In the genomic region with DNA sequence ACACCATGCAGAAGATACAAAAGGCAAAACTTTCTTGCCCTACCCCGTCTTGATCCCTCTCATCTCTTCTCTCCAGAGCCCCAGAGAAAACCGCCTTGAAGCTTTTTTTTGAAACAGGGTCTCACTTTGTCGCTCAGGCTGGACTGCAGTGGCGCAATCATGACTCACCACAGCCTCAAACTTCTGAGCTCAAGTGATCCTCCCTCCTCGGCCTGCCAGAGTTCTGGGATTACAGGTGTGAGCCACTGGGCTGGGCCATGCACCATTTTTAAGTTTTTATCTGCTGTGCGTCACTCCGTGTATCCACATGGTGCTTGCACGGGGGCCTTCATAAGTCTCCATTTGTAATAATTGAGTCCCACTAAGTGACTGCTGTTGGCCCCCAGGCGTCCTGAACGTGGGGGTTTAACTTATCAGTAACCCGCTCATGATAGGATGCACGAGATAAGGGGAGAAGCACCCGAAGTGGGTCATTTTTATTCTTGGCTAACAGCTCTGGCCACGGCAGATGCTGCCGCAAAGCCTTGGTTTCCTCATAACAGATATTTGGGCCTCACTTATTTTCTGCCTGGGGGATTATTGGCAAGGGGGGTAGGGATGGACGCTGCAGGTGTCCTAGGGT, we compare ENCODE assay signal across 1 cellular context.
TF ChIP-seq lines count a peak whose summit lies in the region.

No MANE protein-coding gene starts in this region.

TF ChIP-seq in HepG2, 621 proteins besides CTCF, POLR2A, EP300 and RAD21 (continued from another document):
- TF ChIP-seq, protein P1, sequence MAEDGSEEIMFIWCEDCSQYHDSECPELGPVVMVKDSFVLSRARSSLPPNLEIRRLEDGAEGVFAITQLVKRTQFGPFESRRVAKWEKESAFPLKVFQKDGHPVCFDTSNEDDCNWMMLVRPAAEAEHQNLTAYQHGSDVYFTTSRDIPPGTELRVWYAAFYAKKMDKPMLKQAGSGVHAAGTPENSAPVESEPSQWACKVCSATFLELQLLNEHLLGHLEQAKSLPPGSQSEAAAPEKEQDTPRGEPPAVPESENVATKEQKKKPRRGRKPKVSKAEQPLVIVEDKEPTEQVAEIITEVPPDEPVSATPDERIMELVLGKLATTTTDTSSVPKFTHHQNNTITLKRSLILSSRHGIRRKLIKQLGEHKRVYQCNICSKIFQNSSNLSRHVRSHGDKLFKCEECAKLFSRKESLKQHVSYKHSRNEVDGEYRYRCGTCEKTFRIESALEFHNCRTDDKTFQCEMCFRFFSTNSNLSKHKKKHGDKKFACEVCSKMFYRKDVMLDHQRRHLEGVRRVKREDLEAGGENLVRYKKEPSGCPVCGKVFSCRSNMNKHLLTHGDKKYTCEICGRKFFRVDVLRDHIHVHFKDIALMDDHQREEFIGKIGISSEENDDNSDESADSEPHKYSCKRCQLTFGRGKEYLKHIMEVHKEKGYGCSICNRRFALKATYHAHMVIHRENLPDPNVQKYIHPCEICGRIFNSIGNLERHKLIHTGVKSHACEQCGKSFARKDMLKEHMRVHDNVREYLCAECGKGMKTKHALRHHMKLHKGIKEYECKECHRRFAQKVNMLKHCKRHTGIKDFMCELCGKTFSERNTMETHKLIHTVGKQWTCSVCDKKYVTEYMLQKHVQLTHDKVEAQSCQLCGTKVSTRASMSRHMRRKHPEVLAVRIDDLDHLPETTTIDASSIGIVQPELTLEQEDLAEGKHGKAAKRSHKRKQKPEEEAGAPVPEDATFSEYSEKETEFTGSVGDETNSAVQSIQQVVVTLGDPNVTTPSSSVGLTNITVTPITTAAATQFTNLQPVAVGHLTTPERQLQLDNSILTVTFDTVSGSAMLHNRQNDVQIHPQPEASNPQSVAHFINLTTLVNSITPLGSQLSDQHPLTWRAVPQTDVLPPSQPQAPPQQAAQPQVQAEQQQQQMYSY (CRISPR knock-in tag; IDR thresholded peaks at IDR 0.05): no peak
- TF ChIP-seq, protein P2, sequence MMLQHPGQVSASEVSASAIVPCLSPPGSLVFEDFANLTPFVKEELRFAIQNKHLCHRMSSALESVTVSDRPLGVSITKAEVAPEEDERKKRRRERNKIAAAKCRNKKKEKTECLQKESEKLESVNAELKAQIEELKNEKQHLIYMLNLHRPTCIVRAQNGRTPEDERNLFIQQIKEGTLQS (CRISPR knock-in tag; IDR thresholded peaks at IDR 0.05): peak; percentile 96
- no peak for TF ChIP-seq NCOA5 (CRISPR knock-in tag; IDR thresholded peaks at IDR 0.05)
- TF ChIP-seq ZNF552 (CRISPR knock-in tag; IDR thresholded peaks at IDR 0.05; ENCODE audit: borderline replicate concordance): no peak
- TF ChIP-seq ZNF678 (CRISPR knock-in tag; IDR thresholded peaks at IDR 0.05): no peak
- no peak for TF ChIP-seq ZNF7 (CRISPR knock-in tag; IDR thresholded peaks at IDR 0.05)
- no peak for TF ChIP-seq KDM5A (IDR thresholded peaks at IDR 0.05; ENCODE audit: borderline replicate concordance, low read length)
- TF ChIP-seq CEBPG (CRISPR knock-in tag; IDR thresholded peaks at IDR 0.05): peak; percentile 87
- no peak for TF ChIP-seq NR2C2 (CRISPR knock-in tag; IDR thresholded peaks at IDR 0.05; ENCODE audit: borderline replicate concordance)
- no peak for TF ChIP-seq ZNF501 (CRISPR knock-in tag; IDR thresholded peaks at IDR 0.05)
